Comparison of ENCODE assay signal across 12 cellular contexts in the genomic region with DNA sequence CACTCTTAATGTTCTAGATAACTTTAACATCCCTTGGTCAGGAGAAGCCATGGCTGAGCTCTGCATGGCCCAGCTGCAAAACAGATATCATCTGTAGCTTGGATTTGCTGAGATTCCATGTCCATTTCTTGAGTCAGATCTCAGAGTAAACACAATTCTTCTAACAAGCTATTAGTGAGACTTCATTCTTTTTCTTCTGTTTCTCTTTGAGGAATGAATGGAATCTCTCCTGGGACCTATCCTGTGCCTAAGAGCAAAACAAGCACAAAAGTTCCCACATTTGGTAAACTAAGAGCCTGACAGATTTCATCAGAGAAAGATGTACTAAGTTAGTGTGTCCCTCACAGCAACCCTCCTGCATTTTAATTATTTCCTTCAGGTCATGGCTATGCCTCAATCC.
DNase-seq lines count a peak whose midpoint lies in the region; ATAC-seq, FAIRE-seq and TF ChIP-seq lines count a peak whose summit lies in the region.
"Had no signal": no experiment of that assay in that cellular context is flagged by ENCODE, and none has a peak within 500 bp of the region (broad histone marks: within the 10 kb centered on the region; RNA-seq: fewer than 3 reads in every experiment).

No MANE protein-coding gene starts in this region.

- no peak overlapping the region for H3K4me3 ChIP-seq in skeletal muscle cell (ENCODE audit: low read depth, low read length)
- H3K4me3 ChIP-seq: HAP-1 had no signal

- DNase-seq in Calu3 = no peak
- peak; percentile 86 for DNase-seq in fibroblast of the conjunctiva (ENCODE audit: low read depth)
- DNase-seq in skeletal muscle cell (ENCODE audit: low read depth) = peak; percentile 92
- no peak for DNase-seq in DMS153 treated with DMSO at 0.1 percent for 48 hours (lab: John Stamatoyannopoulos, UW; ENCODE audit: unreplicated experiment)
- no peak for DNase-seq in GM19239 (ENCODE audit: insufficient read length, low spot score)
- no peak for DNase-seq in immature natural killer cell
- DNase-seq: activated gamma-delta T cell, MM.1S, SHP77 had no signal

- peaks cover 35% of the 10 kb centered on the region for H3K4me1 Mint-ChIP-seq in Calu3 (ENCODE audit: low read depth, unreplicated experiment)
- peaks cover 19 to 23% of the 10 kb centered on the region in 2 donors for H3K4me1 Mint-ChIP-seq in immature natural killer cell

- no TSS peak for BruUV-seq in Calu3 (replicated peaks; lab: Mats Ljungman, UMichigan)

- H3K27me3 Mint-ChIP-seq in Calu3 (ENCODE audit: unreplicated experiment) (no peaks in the 10 kb centered on the region), immature natural killer cell (ENCODE audit: low read depth in 3 of 3) (no peaks in the 10 kb centered on the region)

- H3K9me3 Mint-ChIP-seq in Calu3 (ENCODE audit: low read depth, unreplicated experiment) = no peaks in the 10 kb centered on the region
- no peaks in the 10 kb centered on the region for H3K9me3 Mint-ChIP-seq in immature natural killer cell

- H3K4me3 Mint-ChIP-seq in Calu3 (ENCODE audit: low read depth, unreplicated experiment) (no peak overlapping the region), immature natural killer cell (no peak overlapping the region)

- H3K27ac Mint-ChIP-seq in Calu3 (ENCODE audit: unreplicated experiment) (peak overlapping the region; percentile 94), immature natural killer cell (peak overlapping the region in 1 of 6 donors; percentile 79)

- no peak for TF ChIP-seq CTCF in Calu3 (IDR thresholded peaks at IDR 0.05; ENCODE audit: unreplicated experiment)

- CTCF ChIA-PET in Calu3 (lab: Charles Lee) = no interaction called here

- no peak for FAIRE-seq in GM19239 (lab: Jason Lieb, UNC)

- ATAC-seq in SK-N-SH treated with all-trans-retinoic acid at 6 μM for 48 hours = peak; percentile 83
- ATAC-seq in GM18858 (IDR thresholded peaks at IDR 0.05; ENCODE audit: unreplicated experiment) = no peak

- intact Hi-C loops in Calu3 (cut with micrococcal nuclease; ENCODE audit: unreplicated experiment) = no loop called here

- H3K36me3 Mint-ChIP-seq in Calu3 (ENCODE audit: insufficient read depth, unreplicated experiment) (peaks cover 19% of the 10 kb centered on the region), immature natural killer cell (peaks cover 0 to 10% (median 8%) of the 10 kb centered on the region in 3 donors)

TF ChIP-seq in SK-N-SH treated with all-trans-retinoic acid at 6 μM for 48 hours, 23 proteins besides CTCF, POLR2A, EP300 and RAD21:
- TF ChIP-seq ESRRG (CRISPR knock-in tag; IDR thresholded peaks at IDR 0.05) (no peak), ARNTL (CRISPR knock-in tag; IDR thresholded peaks at IDR 0.05; ENCODE audit: borderline replicate concordance, low read depth) (no peak), ZC3H10 (CRISPR knock-in tag; IDR thresholded peaks at IDR 0.05) (no peak), TOX (CRISPR knock-in tag; IDR thresholded peaks at IDR 0.05; ENCODE audit: borderline replicate concordance) (no peak), ZNF70 (CRISPR knock-in tag; IDR thresholded peaks at IDR 0.05) (no peak), ZNF8 (CRISPR knock-in tag; IDR thresholded peaks at IDR 0.05) (no peak), TCF4 (CRISPR knock-in tag; IDR thresholded peaks at IDR 0.05; ENCODE audit: borderline replicate concordance) (no peak), OSR1 (CRISPR knock-in tag; IDR thresholded peaks at IDR 0.05) (no peak), ZFP30 (CRISPR knock-in tag; IDR thresholded peaks at IDR 0.05) (no peak), CSDC2 (CRISPR knock-in tag; IDR thresholded peaks at IDR 0.05) (no peak), ZFP3 (CRISPR knock-in tag; IDR thresholded peaks at IDR 0.05) (no peak)
- TF ChIP-seq, protein P1, sequence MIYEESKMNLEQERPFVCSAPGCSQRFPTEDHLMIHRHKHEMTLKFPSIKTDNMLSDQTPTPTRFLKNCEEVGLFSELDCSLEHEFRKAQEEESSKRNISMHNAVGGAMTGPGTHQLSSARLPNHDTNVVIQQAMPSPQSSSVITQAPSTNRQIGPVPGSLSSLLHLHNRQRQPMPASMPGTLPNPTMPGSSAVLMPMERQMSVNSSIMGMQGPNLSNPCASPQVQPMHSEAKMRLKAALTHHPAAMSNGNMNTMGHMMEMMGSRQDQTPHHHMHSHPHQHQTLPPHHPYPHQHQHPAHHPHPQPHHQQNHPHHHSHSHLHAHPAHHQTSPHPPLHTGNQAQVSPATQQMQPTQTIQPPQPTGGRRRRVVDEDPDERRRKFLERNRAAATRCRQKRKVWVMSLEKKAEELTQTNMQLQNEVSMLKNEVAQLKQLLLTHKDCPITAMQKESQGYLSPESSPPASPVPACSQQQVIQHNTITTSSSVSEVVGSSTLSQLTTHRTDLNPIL (CRISPR knock-in tag; IDR thresholded peaks at IDR 0.05; ENCODE audit: low read depth) = no peak
- TF ChIP-seq, protein P2, sequence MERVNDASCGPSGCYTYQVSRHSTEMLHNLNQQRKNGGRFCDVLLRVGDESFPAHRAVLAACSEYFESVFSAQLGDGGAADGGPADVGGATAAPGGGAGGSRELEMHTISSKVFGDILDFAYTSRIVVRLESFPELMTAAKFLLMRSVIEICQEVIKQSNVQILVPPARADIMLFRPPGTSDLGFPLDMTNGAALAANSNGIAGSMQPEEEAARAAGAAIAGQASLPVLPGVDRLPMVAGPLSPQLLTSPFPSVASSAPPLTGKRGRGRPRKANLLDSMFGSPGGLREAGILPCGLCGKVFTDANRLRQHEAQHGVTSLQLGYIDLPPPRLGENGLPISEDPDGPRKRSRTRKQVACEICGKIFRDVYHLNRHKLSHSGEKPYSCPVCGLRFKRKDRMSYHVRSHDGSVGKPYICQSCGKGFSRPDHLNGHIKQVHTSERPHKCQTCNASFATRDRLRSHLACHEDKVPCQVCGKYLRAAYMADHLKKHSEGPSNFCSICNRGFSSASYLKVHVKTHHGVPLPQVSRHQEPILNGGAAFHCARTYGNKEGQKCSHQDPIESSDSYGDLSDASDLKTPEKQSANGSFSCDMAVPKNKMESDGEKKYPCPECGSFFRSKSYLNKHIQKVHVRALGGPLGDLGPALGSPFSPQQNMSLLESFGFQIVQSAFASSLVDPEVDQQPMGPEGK (CRISPR knock-in tag; IDR thresholded peaks at IDR 0.05; ENCODE audit: borderline replicate concordance) = no peak
- TF ChIP-seq, protein P3, sequence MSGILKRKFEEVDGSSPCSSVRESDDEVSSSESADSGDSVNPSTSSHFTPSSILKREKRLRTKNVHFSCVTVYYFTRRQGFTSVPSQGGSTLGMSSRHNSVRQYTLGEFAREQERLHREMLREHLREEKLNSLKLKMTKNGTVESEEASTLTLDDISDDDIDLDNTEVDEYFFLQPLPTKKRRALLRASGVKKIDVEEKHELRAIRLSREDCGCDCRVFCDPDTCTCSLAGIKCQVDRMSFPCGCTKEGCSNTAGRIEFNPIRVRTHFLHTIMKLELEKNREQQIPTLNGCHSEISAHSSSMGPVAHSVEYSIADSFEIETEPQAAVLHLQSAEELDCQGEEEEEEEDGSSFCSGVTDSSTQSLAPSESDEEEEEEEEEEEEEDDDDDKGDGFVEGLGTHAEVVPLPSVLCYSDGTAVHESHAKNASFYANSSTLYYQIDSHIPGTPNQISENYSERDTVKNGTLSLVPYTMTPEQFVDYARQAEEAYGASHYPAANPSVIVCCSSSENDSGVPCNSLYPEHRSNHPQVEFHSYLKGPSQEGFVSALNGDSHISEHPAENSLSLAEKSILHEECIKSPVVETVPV (CRISPR knock-in tag; IDR thresholded peaks at IDR 0.05) = no peak

Comparison
In these comparisons a context has a peak if more than half of its experiments do, and no peak if none do; other contexts are left out.
1. DNase-seq: peak in fibroblast of the conjunctiva (single experiment) and skeletal muscle cell (single experiment); none in Calu3 (single experiment), DMS153 treated with DMSO at 0.1 percent for 48 hours (single experiment), GM19239 (single experiment) and immature natural killer cell (0 of 3).